22 cellular contexts compared by ENCODE assay signal in the genomic region with DNA sequence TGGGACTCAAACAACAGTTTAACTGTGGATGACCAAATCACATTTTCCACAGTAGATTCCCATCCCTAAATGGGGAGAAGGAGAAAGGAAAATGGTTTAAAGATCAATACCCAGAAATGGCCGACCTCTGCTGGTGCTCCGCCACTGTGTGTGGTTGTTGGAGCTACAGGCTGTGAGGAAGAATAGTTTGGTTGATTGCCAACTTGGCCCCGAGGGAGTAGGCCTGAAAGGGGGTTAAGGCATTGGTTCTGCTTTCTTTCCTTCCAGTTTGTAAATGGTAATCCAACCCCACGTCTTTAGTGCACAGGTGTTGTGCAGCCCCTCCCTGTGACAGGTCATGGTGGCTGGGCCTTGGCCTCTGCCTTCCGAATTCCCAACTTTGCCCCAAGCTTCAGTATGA. TPM values are rescaled to one million over a fixed set of nuclear protein-coding genes. Genes with fewer than 3 reads are reported as not detected.
DNase-seq lines count a peak whose midpoint lies in the region; ATAC-seq, FAIRE-seq and TF ChIP-seq lines count a peak whose summit lies in the region.
"Had no signal": no experiment of that assay in that cellular context is flagged by ENCODE, and none has a peak within 500 bp of the region (broad histone marks: within the 10 kb centered on the region; RNA-seq: fewer than 3 reads in every experiment).

No MANE protein-coding gene starts in this region.

- 71 to 77% methylated on average over 5 of the region's 5 CpGs for WGBS in pancreas, 2 donors

- TF ChIP-seq CTCF in left ventricle myocardium inferior (IDR thresholded peaks at IDR 0.05; ENCODE audit: borderline replicate concordance) (no peak), pancreas (IDR thresholded peaks at IDR 0.05) (no peak)

- intact Hi-C loops in Right ventricle myocardium superior (cut with DNase I) (no loop called here), cardiac septum (cut with DNase I) (no loop called here), left ventricle myocardium inferior (cut with micrococcal nuclease) (no loop called here), pancreas (cut with DNase I) (no loop called here)

- H3K4me1 ChIP-seq in left ventricle myocardium inferior (peaks cover 30% of the 10 kb centered on the region), pancreas (no peaks in the 10 kb centered on the region)
- H3K4me1 ChIP-seq: HAP-1 had no signal

- H3K36me3 ChIP-seq in left ventricle myocardium inferior = no peaks in the 10 kb centered on the region
- no peaks in the 10 kb centered on the region for H3K36me3 ChIP-seq in pancreas
- H3K36me3 ChIP-seq: esophagus muscularis mucosa, HAP-1 had no signal

- H3K4me3 ChIP-seq in left ventricle myocardium inferior (no peak overlapping the region), pancreas (no peak overlapping the region)
- H3K4me3 ChIP-seq: esophagus muscularis mucosa, HAP-1 had no signal

- H3K9me3 ChIP-seq in left ventricle myocardium inferior (replicated peaks) (no peaks in the 10 kb centered on the region), pancreas (no peaks in the 10 kb centered on the region)
- H3K9me3 ChIP-seq: esophagus muscularis mucosa, HAP-1 had no signal

- H3K27me3 ChIP-seq in left ventricle myocardium inferior (ENCODE audit: low read depth) (no peaks in the 10 kb centered on the region), pancreas (no peaks in the 10 kb centered on the region)
- H3K27me3 ChIP-seq: esophagus muscularis mucosa had no signal

- ATAC-seq in Right ventricle myocardium superior (ENCODE audit: poor library complexity) (peak; percentile 18), pancreas (no peak)
- ATAC-seq: activated T-cell treated with anti-CD3 and anti-CD28 coated beads, Interleukin-2, amount 50 U/mL, for 72 hours; natural killer cell; T-cell had no signal

- H3K27ac ChIP-seq in left ventricle myocardium inferior (replicated peaks) (peak overlapping the region; percentile 70), pancreas (no peak overlapping the region)

- FAIRE-seq in pancreas (lab: Jason Lieb, UNC) = no peak
- FAIRE-seq: astrocyte, TTC549 had no signal

- DNase-seq in Right ventricle myocardium superior = no peak
- no peak for DNase-seq in cardiac septum (ENCODE audit: low spot score)
- peak; percentile 81 for DNase-seq in NCI-H2171 (lab: John Stamatoyannopoulos, UW)
- DNase-seq in left ventricle myocardium inferior = no peak
- no peak for DNase-seq in NCI-H510A (lab: John Stamatoyannopoulos, UW)
- no peak for DNase-seq in pancreas
- no peak for DNase-seq in activated CD4-positive, alpha-beta T cell treated with anti-CD3 and anti-CD28 coated beads for 4 hours
- DNase-seq in NCI-H526 (lab: John Stamatoyannopoulos, UW) = no peak
- DNase-seq: activated naive CD4-positive, alpha-beta T cell treated with anti-CD3 and anti-CD28 coated beads, Interleukin-2, amount 50 U/mL, for 16 hours; activated T-cell treated with anti-CD3 and anti-CD28 coated beads, Interleukin-2, amount 50 U/mL, for 72 hours; effector memory CD4-positive, alpha-beta T cell; left cardiac atrium; natural killer cell; NCI-H1930; NCI-H526 treated with DMSO at 0.1 percent for 48 hours; SHP77; stimulated activated CD4-positive, alpha-beta T cell treated with anti-CD3 and anti-CD28 coated beads, Interleukin-2, amount 100 ng/mL, for 48 hours; T-cell had no signal

RNA-seq across cellular contexts. Expression of gene KALRN, which starts 50.8 kb away (rescaled TPM):
- total RNA-seq in Right ventricle myocardium superior (66.3 TPM), cardiac septum (139 TPM), left ventricle myocardium inferior (74.6 TPM), pancreas (10 to 100 TPM; 12.8 to 24.2 (median 14.3) TPM)
- polyA plus RNA-seq in pancreas = 1 to 10 TPM; 5.3 to 9.7 TPM
